14 cellular contexts compared by ENCODE assay signal in genomic region chr10:130711072-130711471, GRCh38.
A peak's percentile ranks its signal among the peaks of the same experiment; 100 is the strongest.
DNase-seq lines count a peak whose midpoint lies in the region; ATAC-seq and TF ChIP-seq lines count a peak whose summit lies in the region.
"Had no signal": no experiment of that assay in that cellular context is flagged by ENCODE, and none has a peak within 500 bp of the region (broad histone marks: within the 10 kb centered on the region; RNA-seq: fewer than 3 reads in every experiment).

No MANE protein-coding gene starts in this region.

- no peaks in the 10 kb centered on the region for H3K9me3 ChIP-seq in Panc1 (ENCODE audit: control insufficient read depth, insufficient read depth, low read depth, low read length)
- H3K9me3 ChIP-seq in neural progenitor cell (ENCODE audit: low read depth): no peaks in the 10 kb centered on the region
- H3K9me3 ChIP-seq in spleen: no peaks in the 10 kb centered on the region

- no peaks in the 10 kb centered on the region for H3K9me3 Mint-ChIP-seq in stimulated activated naive CD8-positive, alpha-beta T cell treated with anti-CD3 and anti-CD28 coated beads, Interleukin-15, amount 100 ng/mL, for 72 hours
- no peaks in the 10 kb centered on the region for H3K9me3 Mint-ChIP-seq in neural progenitor cell
- H3K9me3 Mint-ChIP-seq: CD4-positive, alpha-beta T cell had no signal

- H3K27me3 Mint-ChIP-seq in stimulated activated naive CD8-positive, alpha-beta T cell treated with anti-CD3 and anti-CD28 coated beads, Interleukin-15, amount 100 ng/mL, for 72 hours: peaks cover 8% of the 10 kb centered on the region
- H3K27me3 Mint-ChIP-seq in neural progenitor cell (ENCODE audit: insufficient read depth, low read depth): no peaks in the 10 kb centered on the region
- H3K27me3 Mint-ChIP-seq: B cell had no signal

- DNase-seq in stimulated activated naive CD8-positive, alpha-beta T cell treated with anti-CD3 and anti-CD28 coated beads, Interleukin-15, amount 100 ng/mL, for 72 hours: no peak
- DNase-seq in stimulated activated naive CD8-positive, alpha-beta T cell treated with anti-CD3 and anti-CD28 coated beads, Interleukin-15, Interleukin-2, amounts not matched to agents 100 U/mL and 50 U/mL, for 24 hours: no peak
- DNase-seq in Panc1 (ENCODE audit: low read depth, low spot score) (no peak), neural progenitor cell (ENCODE audit: low spot score) (peak; percentile 24), RPMI8226 (no peak), glomerular visceral epithelial cell (ENCODE audit: extremely low spot score) (no peak), spleen (no peak)
- DNase-seq: C1 segment of cervical spinal cord; Calu3; CD4-positive, alpha-beta T cell; DMS 273 treated with DMSO at 0.1 percent for 48 hours had no signal

- H3K36me3 ChIP-seq in Panc1 (ENCODE audit: control insufficient read depth, insufficient read depth, low read length) (no peaks in the 10 kb centered on the region), neural progenitor cell (no peaks in the 10 kb centered on the region), spleen (no peaks in the 10 kb centered on the region)

- no peak for TF ChIP-seq POLR2A in spleen (IDR thresholded peaks at IDR 0.05)

- H3K4me1 Mint-ChIP-seq in stimulated activated naive CD8-positive, alpha-beta T cell treated with anti-CD3 and anti-CD28 coated beads, Interleukin-15, amount 100 ng/mL, for 72 hours: no peaks in the 10 kb centered on the region
- peaks cover 17% of the 10 kb centered on the region for H3K4me1 Mint-ChIP-seq in neural progenitor cell
- H3K4me1 Mint-ChIP-seq: B cell had no signal

- peaks cover 4% of the 10 kb centered on the region for H3F3A ChIP-seq in neural progenitor cell (ENCODE audit: low read depth)

- H3K27me3 ChIP-seq in Panc1 (ENCODE audit: control insufficient read depth, insufficient read depth, low read length) (peaks cover 2% of the 10 kb centered on the region; the same call in 1 of the 2 replicates), neural progenitor cell (no peaks in the 10 kb centered on the region), spleen (replicated peaks in 1 of 7) (peaks cover 0 to 25% (median 0%) of the 10 kb centered on the region in 7 donors)

- no peak overlapping the region for H3K27ac ChIP-seq in Panc1 (ENCODE audit: low read length)
- H3K27ac ChIP-seq in neural progenitor cell: no peak overlapping the region
- no peak overlapping the region for H3K27ac ChIP-seq in spleen

- no peak overlapping the region for H3K9ac ChIP-seq in neural progenitor cell

- H3K4me1 ChIP-seq in Panc1 (ENCODE audit: control insufficient read depth, insufficient read depth, low read length): no peaks in the 10 kb centered on the region
- peaks cover 6% of the 10 kb centered on the region for H3K4me1 ChIP-seq in neural progenitor cell
- H3K4me1 ChIP-seq in spleen: no peaks in the 10 kb centered on the region

- no TSS peak for BruUV-seq in Panc1 (replicated peaks; lab: Mats Ljungman, UMichigan)

- H3K79me2 ChIP-seq in neural progenitor cell (ENCODE audit: low read depth): no peaks in the 10 kb centered on the region

- H4K20me1 ChIP-seq in neural progenitor cell (ENCODE audit: low read depth): no peaks in the 10 kb centered on the region

- H3K4me3 Mint-ChIP-seq in stimulated activated naive CD8-positive, alpha-beta T cell treated with anti-CD3 and anti-CD28 coated beads, Interleukin-15, amount 100 ng/mL, for 72 hours: no peak overlapping the region
- no peak overlapping the region for H3K4me3 Mint-ChIP-seq in neural progenitor cell
- H3K4me3 Mint-ChIP-seq: B cell; CD4-positive, alpha-beta T cell had no signal

- H3K36me3 Mint-ChIP-seq in neural progenitor cell: no peaks in the 10 kb centered on the region

- in situ Hi-C loops in Panc1 (cut with HindIII; ENCODE audit: low pct_unique_long_range_greater_than_20kb, low sequenced_read_pairs): no loop called here

- POLR2A ChIA-PET in Panc1 (lab: Charles Lee): no interaction called here

- TF ChIP-seq CTCF in Panc1 (IDR thresholded peaks at IDR 0.05): no peak
- no peak for TF ChIP-seq CTCF in neural progenitor cell (IDR thresholded peaks at IDR 0.05)
- TF ChIP-seq CTCF in spleen (IDR thresholded peaks at IDR 0.05 in 8 of 11, conservative IDR thresholded peaks at IDR 0.05 in 3 of 11): no peak

- H3K4me2 ChIP-seq in neural progenitor cell: no peak overlapping the region

- CTCF ChIA-PET in Panc1 (lab: Charles Lee): interaction anchor here (0.7 kb wide), 1 partner anchor 12 kb away, joined by 4 read pairs; no protein-coding TSS in a partner anchor

- ATAC-seq in stimulated activated naive CD8-positive, alpha-beta T cell treated with anti-CD3 and anti-CD28 coated beads, Interleukin-15, amount 100 ng/mL, for 72 hours: peak; percentile 24
- ATAC-seq in stimulated activated naive CD8-positive, alpha-beta T cell treated with anti-CD3 and anti-CD28 coated beads, Interleukin-15, Interleukin-2, amounts not matched to agents 100 U/mL and 50 U/mL, for 24 hours: no peak
- ATAC-seq in Panc1 (peak; percentile 55), GM19328 (IDR thresholded peaks at IDR 0.05; ENCODE audit: unreplicated experiment) (no peak)
- ATAC-seq: HCT116 had no signal

- H3K4me3 ChIP-seq in Panc1 (ENCODE audit: low read depth in 2 of 2, low read length in 2 of 2) (no peak overlapping the region), neural progenitor cell (no peak overlapping the region), spleen (no peak overlapping the region)

- no peak overlapping the region for H3K27ac Mint-ChIP-seq in stimulated activated naive CD8-positive, alpha-beta T cell treated with anti-CD3 and anti-CD28 coated beads, Interleukin-15, amount 100 ng/mL, for 72 hours
- H3K27ac Mint-ChIP-seq in neural progenitor cell: no peak overlapping the region
- H3K27ac Mint-ChIP-seq: B cell; CD4-positive, alpha-beta T cell had no signal

- H2AFZ ChIP-seq in neural progenitor cell (replicated peaks): no peak overlapping the region

- intact Hi-C loops in Panc1 (cut with micrococcal nuclease; ENCODE audit: unreplicated experiment): no loop called here
- intact Hi-C loops in spleen (cut with DNase I; ENCODE audit: low total_unique reads): no loop called here

- 78 to 83% (median 81%) methylated on average over 9 to 14 of the region's 14 CpGs for WGBS in spleen, 5 donors

Comparison
In these comparisons a context has a peak if more than half of its experiments do, and no peak if none do; other contexts are left out.
1. ATAC-seq: peak in stimulated activated naive CD8-positive, alpha-beta T cell treated with anti-CD3 and anti-CD28 coated beads, Interleukin-15, amount 100 ng/mL, for 72 hours (single experiment) and Panc1 (single experiment); none in stimulated activated naive CD8-positive, alpha-beta T cell treated with anti-CD3 and anti-CD28 coated beads, Interleukin-15, Interleukin-2, amounts not matched to agents 100 U/mL and 50 U/mL, for 24 hours (single experiment) and GM19328 (single experiment).